In genomic region chr9:136093995-136094881, GRCh38 we compare ENCODE assay signal across 1 cellular context.
A peak's percentile ranks its signal among the peaks of the same experiment; 100 is the strongest.
TF ChIP-seq lines count a peak whose summit lies in the region.

No MANE protein-coding gene starts in this region.

TF ChIP-seq in H1, 55 proteins besides CTCF, POLR2A, EP300 and RAD21 (continued from another document):
- TF ChIP-seq MAX (IDR thresholded peaks at IDR 0.05), result peak; percentile 57; the same call in 1 of the 2 replicates
- peak; percentile 46 for TF ChIP-seq EZH2 (IDR thresholded peaks at IDR 0.05; ENCODE audit: low read depth, low read length, severe bottlenecking)
- TF ChIP-seq E2F6 (IDR thresholded peaks at IDR 0.05), result peak; percentile 85
- TF ChIP-seq SUZ12 (IDR thresholded peaks at IDR 0.05; ENCODE audit: low read length), result peak; percentile 46; the same call in 1 of the 2 replicates
- TF ChIP-seq KDM4A (IDR thresholded peaks at IDR 0.05; ENCODE audit: low read depth, low read length, severe bottlenecking), result peak; percentile 42
- peak; percentile 36 for TF ChIP-seq ASH2L (IDR thresholded peaks at IDR 0.05; ENCODE audit: low read length)
- 0 out of 2 replicates have a peak, but pooled peaks have one; percentile 31 for TF ChIP-seq GABPA (IDR thresholded peaks at IDR 0.05; ENCODE audit: borderline replicate concordance, insufficient read depth, low read length)
- TF ChIP-seq ATF2 (IDR thresholded peaks at IDR 0.05; ENCODE audit: low read length), result no peak
- no peak for TF ChIP-seq TCF12 (IDR thresholded peaks at IDR 0.05; ENCODE audit: low read depth, low read length)
- no peak for TF ChIP-seq BCL11A (IDR thresholded peaks at IDR 0.05; ENCODE audit: low read depth in 2 of 2, low read length in 2 of 2)
